ENCODE assay signal across 12 cellular contexts in the genomic region with DNA sequence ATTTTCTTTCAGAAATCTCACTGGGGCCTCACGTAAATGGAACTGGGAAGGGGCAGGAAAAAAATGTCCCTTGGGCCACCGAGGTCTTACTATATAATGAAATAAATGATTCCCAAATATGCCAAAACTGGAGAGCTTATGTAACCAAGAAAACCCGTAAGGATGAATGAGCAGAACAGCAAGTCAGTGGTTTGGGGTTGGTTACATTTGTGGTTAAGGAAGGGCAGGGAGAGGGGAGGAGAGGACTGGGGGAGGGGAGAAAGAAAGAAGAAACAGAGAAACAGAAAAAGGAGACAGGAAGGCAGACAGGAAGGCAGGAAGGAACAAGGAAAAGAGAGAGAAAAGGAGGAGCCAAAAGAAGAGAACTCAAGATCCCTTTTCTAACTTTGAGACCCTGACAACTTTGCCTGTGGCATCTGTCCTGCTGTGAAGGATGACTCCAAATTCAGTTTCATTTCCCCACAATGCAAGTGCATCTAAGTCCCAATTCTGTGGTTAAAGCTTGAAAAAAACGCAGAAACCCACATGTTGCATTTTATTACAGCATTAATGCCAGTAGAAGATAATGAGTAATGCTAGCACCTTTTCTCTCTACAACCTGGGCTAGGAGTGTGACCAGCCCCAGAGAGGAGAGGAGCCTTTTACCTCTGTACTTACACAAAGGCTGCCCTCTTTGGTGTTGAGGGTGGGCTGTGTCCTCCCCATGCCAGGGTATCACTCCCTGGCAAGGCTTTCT. TPM values are rescaled to one million over a fixed set of nuclear protein-coding genes. Genes with fewer than 3 reads are reported as not detected.
A peak's percentile ranks its signal among the peaks of the same experiment; 100 is the strongest.
DNase-seq lines count a peak whose midpoint lies in the region; ATAC-seq, FAIRE-seq and TF ChIP-seq lines count a peak whose summit lies in the region.
"Had no signal": no experiment of that assay in that cellular context is flagged by ENCODE, and none has a peak within 500 bp of the region (broad histone marks: within the 10 kb centered on the region; RNA-seq: fewer than 3 reads in every experiment).

No MANE protein-coding gene starts in this region.

- no peak for TF ChIP-seq CTCF in CD8-positive, alpha-beta T cell (IDR thresholded peaks at IDR 0.05)
- TF ChIP-seq CTCF in MM.1S (IDR thresholded peaks at IDR 0.05; ENCODE audit: low read length) = no peak

- TF ChIP-seq POLR2A in GM18505 (IDR thresholded peaks at IDR 0.05; ENCODE audit: borderline replicate concordance, extremely low read depth, insufficient read depth, insufficient read length) = no peak

- peak; percentile 54 for ATAC-seq in CD8-positive, alpha-beta T cell
- ATAC-seq in HG02798 (IDR thresholded peaks at IDR 0.05; ENCODE audit: poor library complexity, unreplicated experiment) (no peak), GM18505 (IDR thresholded peaks at IDR 0.05; ENCODE audit: unreplicated experiment) (no peak)

- peaks cover 19% of the 10 kb centered on the region for H3F3A ChIP-seq in MM.1S (ENCODE audit: insufficient read depth, low read length)

- H3K27ac Mint-ChIP-seq in CD8-positive, alpha-beta T cell = peak overlapping the region; percentile 39
- H3K27ac Mint-ChIP-seq in activated CD4-positive, alpha-beta memory T cell treated with anti-CD3 and anti-CD28 coated beads, Interleukin-2, amount 10 ng/mL, durations not matched to agents 7 days and 5 days = peak overlapping the region; percentile 55
- H3K27ac Mint-ChIP-seq: activated T-cell treated with anti-CD3 and anti-CD28 coated beads, Interleukin-2, amount 50 U/mL, for 24 hours had no signal

- no peaks in the 10 kb centered on the region for H4K20me1 ChIP-seq in MM.1S (ENCODE audit: insufficient read depth, low read length)

- H3K9me2 ChIP-seq in MM.1S (replicated peaks; ENCODE audit: insufficient read depth, low read length) = no peaks in the 10 kb centered on the region

- H3K4me1 ChIP-seq in CD8-positive, alpha-beta T cell (ENCODE audit: insufficient read depth, low read length) = peaks cover 14% of the 10 kb centered on the region
- H3K4me1 ChIP-seq in MM.1S (ENCODE audit: low read length) = peaks cover 51% of the 10 kb centered on the region

- peak overlapping the region; percentile 32 for H3K4me2 ChIP-seq in MM.1S (ENCODE audit: low read depth, low read length)

- H3K36me3 Mint-ChIP-seq in CD8-positive, alpha-beta T cell = no peaks in the 10 kb centered on the region
- no peaks in the 10 kb centered on the region for H3K36me3 Mint-ChIP-seq in activated CD4-positive, alpha-beta memory T cell treated with anti-CD3 and anti-CD28 coated beads, Interleukin-2, amount 10 ng/mL, durations not matched to agents 7 days and 5 days (ENCODE audit: low read depth)

- peak overlapping the region; percentile 2; the same call in 1 of the 2 replicates for H3K9ac ChIP-seq in MM.1S (ENCODE audit: low read length)

- POLR2A ChIA-PET in CD8-positive, alpha-beta T cell (lab: Charles Lee) = interaction anchor here (0.7 to 4.0 kb wide), 2 partner anchors 10 to 540 kb away, joined by 3 to 16 read pairs; partner anchors contain the start of gene ARMC2
- POLR2A ChIA-PET in activated CD4-positive, alpha-beta memory T cell treated with anti-CD3 and anti-CD28 coated beads, Interleukin-2, amount 10 ng/mL, durations not matched to agents 7 days and 5 days (lab: Charles Lee) = interaction anchor here (0.9 to 2.1 kb wide), 4 partner anchors 10 to 234 kb away, joined by 3 to 9 read pairs (median 4); partner anchors contain the start of gene ARMC2

- no peak for FAIRE-seq in GM19239 (lab: Jason Lieb, UNC)

- H3K27ac ChIP-seq in CD8-positive, alpha-beta T cell (ENCODE audit: low read depth, low read length) = no peak overlapping the region
- H3K27ac ChIP-seq in MM.1S (ENCODE audit: low read length) = peak overlapping the region; percentile 34; the same call in 1 of the 2 replicates
- H3K27ac ChIP-seq: dorsolateral prefrontal cortex had no signal

- H3K79me2 ChIP-seq in MM.1S (ENCODE audit: low read length) = peaks cover 26% of the 10 kb centered on the region

- H3K9me3 ChIP-seq in CD8-positive, alpha-beta T cell (ENCODE audit: low read length) = no peaks in the 10 kb centered on the region
- no peaks in the 10 kb centered on the region for H3K9me3 ChIP-seq in MM.1S (replicated peaks; ENCODE audit: insufficient read depth, low read length)

- CTCF ChIA-PET in CD8-positive, alpha-beta T cell (lab: Charles Lee) = interaction anchor here (0.9 to 5.8 kb wide), 9 partner anchors 9 to 295 kb away, joined by 3 to 62 read pairs (median 3); no protein-coding TSS in a partner anchor
- CTCF ChIA-PET in activated CD4-positive, alpha-beta memory T cell treated with anti-CD3 and anti-CD28 coated beads, Interleukin-2, amount 10 ng/mL, durations not matched to agents 7 days and 5 days (lab: Charles Lee) = interaction anchor here (0.7 to 3.6 kb wide), 6 partner anchors 10 to 295 kb away, joined by 3 to 19 read pairs (median 4); partner anchors contain the start of gene ARMC2

- no peaks in the 10 kb centered on the region for H3K27me3 Mint-ChIP-seq in CD8-positive, alpha-beta T cell (ENCODE audit: low read depth)
- H3K27me3 Mint-ChIP-seq in activated CD4-positive, alpha-beta memory T cell treated with anti-CD3 and anti-CD28 coated beads, Interleukin-2, amount 10 ng/mL, durations not matched to agents 7 days and 5 days = peaks cover 2% of the 10 kb centered on the region
- H3K27me3 Mint-ChIP-seq: activated T-cell treated with anti-CD3 and anti-CD28 coated beads, Interleukin-2, amount 50 U/mL, for 24 hours had no signal

- intact Hi-C loops in CD8-positive, alpha-beta T cell (cut with DNase I, micrococcal nuclease) = loop anchor here (5.0 to 10.0 kb wide), 2 partner anchors 55 to 723 kb away; no protein-coding TSS in a partner anchor

- peaks cover 23% of the 10 kb centered on the region for H3K4me1 Mint-ChIP-seq in CD8-positive, alpha-beta T cell (ENCODE audit: low read depth)
- peaks cover 44% of the 10 kb centered on the region for H3K4me1 Mint-ChIP-seq in activated CD4-positive, alpha-beta memory T cell treated with anti-CD3 and anti-CD28 coated beads, Interleukin-2, amount 10 ng/mL, durations not matched to agents 7 days and 5 days

- no peak overlapping the region for H2AFZ ChIP-seq in MM.1S (ENCODE audit: low read length)

- H3K9me3 Mint-ChIP-seq in CD8-positive, alpha-beta T cell = no peaks in the 10 kb centered on the region
- H3K9me3 Mint-ChIP-seq in activated CD4-positive, alpha-beta memory T cell treated with anti-CD3 and anti-CD28 coated beads, Interleukin-2, amount 10 ng/mL, durations not matched to agents 7 days and 5 days = no peaks in the 10 kb centered on the region
- H3K9me3 Mint-ChIP-seq: activated T-cell treated with anti-CD3 and anti-CD28 coated beads, Interleukin-2, amount 50 U/mL, for 24 hours had no signal

- H3K4me3 Mint-ChIP-seq in CD8-positive, alpha-beta T cell = no peak overlapping the region
- no peak overlapping the region for H3K4me3 Mint-ChIP-seq in activated CD4-positive, alpha-beta memory T cell treated with anti-CD3 and anti-CD28 coated beads, Interleukin-2, amount 10 ng/mL, durations not matched to agents 7 days and 5 days
- H3K4me3 Mint-ChIP-seq: activated T-cell treated with anti-CD3 and anti-CD28 coated beads, Interleukin-2, amount 50 U/mL, for 24 hours had no signal

- H3K4me3 ChIP-seq in CD8-positive, alpha-beta T cell (ENCODE audit: low read depth, low read length) = no peak overlapping the region
- peak overlapping the region; percentile 22; the same call in 1 of the 2 replicates for H3K4me3 ChIP-seq in MM.1S (ENCODE audit: low read length)
- H3K4me3 ChIP-seq: dorsolateral prefrontal cortex had no signal

- no peaks in the 10 kb centered on the region for H3K36me3 ChIP-seq in CD8-positive, alpha-beta T cell (ENCODE audit: insufficient read depth, low read length)
- no peaks in the 10 kb centered on the region for H3K36me3 ChIP-seq in MM.1S (replicated peaks; ENCODE audit: insufficient read depth, low read length)

- no peaks in the 10 kb centered on the region for H3K27me3 ChIP-seq in CD8-positive, alpha-beta T cell (ENCODE audit: insufficient read depth, low read length)
- no peaks in the 10 kb centered on the region for H3K27me3 ChIP-seq in MM.1S (replicated peaks; ENCODE audit: insufficient read depth, low read length)
- H3K27me3 ChIP-seq: dorsolateral prefrontal cortex had no signal

- DNase-seq in CD8-positive, alpha-beta T cell = no peak
- DNase-seq in MM.1S = peak; percentile 83
- DNase-seq in activated CD4-positive, alpha-beta memory T cell treated with anti-CD3 and anti-CD28 coated beads, Interleukin-2, amount 10 ng/mL, durations not matched to agents 7 days and 5 days = no peak
- DNase-seq in medulla oblongata (ENCODE audit: extremely low spot score) = peak; percentile 49
- DNase-seq in GM19239 (ENCODE audit: insufficient read length, low spot score) = no peak
- no peak for DNase-seq in NCI-H1417 treated with DMSO at 0.1 percent for 48 hours (lab: John Stamatoyannopoulos, UW)
- DNase-seq: activated T-cell treated with anti-CD3 and anti-CD28 coated beads, Interleukin-2, amount 50 U/mL, for 24 hours; DMS79; dorsolateral prefrontal cortex; NCI-H2081 had no signal

RNA-seq across cellular contexts. Expression of gene ARMC2, which starts 10.8 kb away (rescaled TPM):
- 1 to 10 TPM; 4.2 to 6.1 TPM for total RNA-seq in CD8-positive, alpha-beta T cell
- 10 to 100 TPM; 12.2 to 13.6 TPM for total RNA-seq in activated CD4-positive, alpha-beta memory T cell treated with anti-CD3 and anti-CD28 coated beads, Interleukin-2, amount 10 ng/mL, durations not matched to agents 7 days and 5 days

Comparison
In these comparisons a context has a peak if more than half of its experiments do, and no peak if none do; other contexts are left out.
1. DNase-seq: peak in MM.1S (single experiment) and medulla oblongata (single experiment); none in CD8-positive, alpha-beta T cell (0 of 7), activated CD4-positive, alpha-beta memory T cell treated with anti-CD3 and anti-CD28 coated beads, Interleukin-2, amount 10 ng/mL, durations not matched to agents 7 days and 5 days (single experiment), GM19239 (single experiment) and NCI-H1417 treated with DMSO at 0.1 percent for 48 hours (single experiment).